Comparison of ENCODE assay signal across 9 cellular contexts in genomic region chr12:55741978-55742377, GRCh38. TPM values are rescaled to one million over a fixed set of nuclear protein-coding genes. Genes with fewer than 3 reads are reported as not detected.
A peak's percentile ranks its signal among the peaks of the same experiment; 100 is the strongest.
DNase-seq lines count a peak whose midpoint lies in the region; ATAC-seq and TF ChIP-seq lines count a peak whose summit lies in the region.
"Had no signal": no experiment of that assay in that cellular context is flagged by ENCODE, and none has a peak within 500 bp of the region (broad histone marks: within the 10 kb centered on the region; RNA-seq: fewer than 3 reads in every experiment).

No MANE protein-coding gene starts in this region.

- no peaks in the 10 kb centered on the region for H3K9me3 Mint-ChIP-seq in CD8-positive, alpha-beta T cell
- H3K9me3 Mint-ChIP-seq in brain: no peaks in the 10 kb centered on the region
- H3K9me3 Mint-ChIP-seq in natural killer cell: no peaks in the 10 kb centered on the region

- H3K4me3 ChIP-seq in CD8-positive, alpha-beta T cell (ENCODE audit: low read depth, low read length): no peak overlapping the region
- H3K4me3 ChIP-seq in HEK293 (ENCODE audit: low read depth, low read length): no peak overlapping the region

- peaks cover 44% of the 10 kb centered on the region for H3K4me1 Mint-ChIP-seq in CD8-positive, alpha-beta T cell (ENCODE audit: low read depth)
- H3K4me1 Mint-ChIP-seq in brain (peaks cover 70% of the 10 kb centered on the region), natural killer cell (peaks cover 43 to 51% of the 10 kb centered on the region in 2 donors)

- no peaks in the 10 kb centered on the region for H3K27me3 ChIP-seq in CD8-positive, alpha-beta T cell (ENCODE audit: insufficient read depth, low read length)

- H3K27ac ChIP-seq in CD8-positive, alpha-beta T cell (ENCODE audit: low read depth, low read length): no peak overlapping the region
- H3K27ac ChIP-seq in HEK293 (ENCODE audit: extremely low read depth, low read depth, low read length): no peak overlapping the region

- DNase-seq in CD8-positive, alpha-beta T cell: no peak
- DNase-seq in natural killer cell: no peak
- DNase-seq: activated CD4-positive, alpha-beta T cell treated with anti-CD3 and anti-CD28 coated beads for 1 hour; SIG-M5 had no signal

- no peaks in the 10 kb centered on the region for H3K9me3 ChIP-seq in CD8-positive, alpha-beta T cell (ENCODE audit: low read length)
- no peaks in the 10 kb centered on the region for H3K9me3 ChIP-seq in HEK293 (ENCODE audit: control insufficient read depth, insufficient read depth, low read depth, low read length)

- CTCF ChIA-PET in CD8-positive, alpha-beta T cell (lab: Charles Lee): interaction anchor here (0.5 to 9.8 kb wide), 9 partner anchors 12 to 447 kb away, joined by 3 to 176 read pairs (median 3); partner anchors contain the start of genes BLOC1S1, ORMDL2, RDH5 and SARNP
- CTCF ChIA-PET in HEK293 (lab: Yijun Ruan, JAX): interaction anchor here (0.6 to 6.1 kb wide), 6 partner anchors 49 to 302 kb away, joined by 3 to 79 read pairs (median 3); no protein-coding TSS in a partner anchor

- ATAC-seq in CD8-positive, alpha-beta T cell: no peak
- no peak for ATAC-seq in natural killer cell
- ATAC-seq in GM21423 (IDR thresholded peaks at IDR 0.05; ENCODE audit: unreplicated experiment): no peak
- no peak for ATAC-seq in HG03442 (IDR thresholded peaks at IDR 0.05; ENCODE audit: unreplicated experiment)
- ATAC-seq in GM18511 (IDR thresholded peaks at IDR 0.05; ENCODE audit: unreplicated experiment): no peak

- intact Hi-C loops in CD8-positive, alpha-beta T cell (cut with DNase I, micrococcal nuclease): loop anchor here (2.0 to 10.0 kb wide), 4 partner anchors 55 to 980 kb away; partner anchors contain the start of genes NABP2 (in 1 of the 2), RNF41 (in 1 of the 2) and RPS26 (in 1 of the 2)
- intact Hi-C loops in natural killer cell (cut with micrococcal nuclease): loop anchor here (2.0 to 5.0 kb wide), 2 partner anchors 185 to 723 kb away; partner anchors contain the start of gene PYM1

- no peaks in the 10 kb centered on the region for H3K27me3 Mint-ChIP-seq in CD8-positive, alpha-beta T cell (ENCODE audit: low read depth)
- H3K27me3 Mint-ChIP-seq in brain (peaks cover 6% of the 10 kb centered on the region), natural killer cell (ENCODE audit: low read depth in 2 of 2) (no peaks in the 10 kb centered on the region)

- no peaks in the 10 kb centered on the region for H3K36me3 ChIP-seq in CD8-positive, alpha-beta T cell (ENCODE audit: insufficient read depth, low read length)
- H3K36me3 ChIP-seq in HEK293 (ENCODE audit: control insufficient read depth in 2 of 2, insufficient read depth in 1 of 2, low read length in 2 of 2): peaks cover 0 to 5% of the 10 kb centered on the region in 2 experiments; a peak in 1 of 3 replicates

- no peak for TF ChIP-seq CTCF in CD8-positive, alpha-beta T cell (IDR thresholded peaks at IDR 0.05)
- TF ChIP-seq CTCF in HEK293 (tag by site-specific recombination; IDR thresholded peaks at IDR 0.05) (no peak), brain (conservative IDR thresholded peaks at IDR 0.05) (no peak), natural killer cell (IDR thresholded peaks at IDR 0.05) (no peak)

- H3K4me3 Mint-ChIP-seq in CD8-positive, alpha-beta T cell: peak overlapping the region; percentile 26
- H3K4me3 Mint-ChIP-seq in brain (peak overlapping the region; percentile 88 to 95 (median 91)), natural killer cell (peak overlapping the region; percentile 87)

- POLR2A ChIA-PET in CD8-positive, alpha-beta T cell (lab: Charles Lee): interaction anchor here (0.8 to 0.9 kb wide), 2 partner anchors 88 to 195 kb away, joined by 3 to 4 read pairs; partner anchors contain the start of gene DNAJC14
- POLR2A ChIA-PET in HEK293 (lab: Yijun Ruan, JAX): interaction anchor here (1.1 to 2.5 kb wide), 4 partner anchors 12 to 255 kb away, joined by 3 to 17 read pairs (median 4); partner anchors contain the start of genes CD63, ORMDL2, RAB5B and SUOX

- peaks cover 45% of the 10 kb centered on the region for H3K4me1 ChIP-seq in CD8-positive, alpha-beta T cell (ENCODE audit: insufficient read depth, low read length)
- H3K4me1 ChIP-seq in HEK293 (ENCODE audit: control insufficient read depth, insufficient read depth, low read length): peaks cover 21% of the 10 kb centered on the region; the same call in 1 of the 2 replicates

- H3K27ac Mint-ChIP-seq in CD8-positive, alpha-beta T cell: peak overlapping the region; percentile 16
- H3K27ac Mint-ChIP-seq in brain (peak overlapping the region; percentile 91 to 99 (median 98)), natural killer cell (peak overlapping the region; percentile 50 to 69)

- H3K36me3 Mint-ChIP-seq in CD8-positive, alpha-beta T cell: no peaks in the 10 kb centered on the region
- H3K36me3 Mint-ChIP-seq in brain (no peaks in the 10 kb centered on the region), natural killer cell (no peaks in the 10 kb centered on the region)

TF ChIP-seq in HEK293, 187 proteins besides CTCF, POLR2A, EP300 and RAD21:
- TF ChIP-seq, protein P1, sequence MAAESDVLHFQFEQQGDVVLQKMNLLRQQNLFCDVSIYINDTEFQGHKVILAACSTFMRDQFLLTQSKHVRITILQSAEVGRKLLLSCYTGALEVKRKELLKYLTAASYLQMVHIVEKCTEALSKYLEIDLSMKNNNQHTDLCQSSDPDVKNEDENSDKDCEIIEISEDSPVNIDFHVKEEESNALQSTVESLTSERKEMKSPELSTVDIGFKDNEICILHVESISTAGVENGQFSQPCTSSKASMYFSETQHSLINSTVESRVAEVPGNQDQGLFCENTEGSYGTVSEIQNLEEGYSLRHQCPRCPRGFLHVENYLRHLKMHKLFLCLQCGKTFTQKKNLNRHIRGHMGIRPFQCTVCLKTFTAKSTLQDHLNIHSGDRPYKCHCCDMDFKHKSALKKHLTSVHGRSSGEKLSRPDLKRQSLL (tag by site-specific recombination; IDR thresholded peaks at IDR 0.05): peak; percentile 68; the same call in 1 of the 2 replicates
- TF ChIP-seq ZNF354C (tag by site-specific recombination; IDR thresholded peaks at IDR 0.05; ENCODE audit: borderline replicate concordance, low read depth) (no peak), FEZF1 (tag by site-specific recombination; IDR thresholded peaks at IDR 0.05) (peak; percentile 85)

RNA-seq across cellular contexts. Expression of gene GDF11, which starts 0.9 kb away (rescaled TPM):
- total RNA-seq in CD8-positive, alpha-beta T cell: 1 to 10 TPM; 4.3 to 4.6 TPM
- 26.9 TPM for polyA plus RNA-seq in brain (ENCODE audit: insufficient read depth, low read depth, low replicate concordance)
- 10 to 100 TPM in 2 of 3 donors, 1 to 10 TPM in 1; 9.2 to 12.1 (median 10.2) TPM for total RNA-seq in natural killer cell

RNA-seq across cellular contexts. Expression of gene CD63, which starts 13.2 kb away (rescaled TPM):
- total RNA-seq in CD8-positive, alpha-beta T cell: 10 to 100 TPM; 27.0 to 33.8 TPM
- 568 TPM for polyA plus RNA-seq in brain (ENCODE audit: insufficient read depth, low read depth, low replicate concordance)
- total RNA-seq in natural killer cell: 100 to 1,000 TPM; 296 to 441 (median 319) TPM

RNA-seq across cellular contexts. Expression of gene RDH5, which starts 21.8 kb away (rescaled TPM):
- total RNA-seq in CD8-positive, alpha-beta T cell: 1 to 10 TPM; 5.5 to 7.8 TPM
- polyA plus RNA-seq in brain (ENCODE audit: insufficient read depth, low read depth, low replicate concordance): 2.0 TPM
- 10 to 100 TPM in 2 of 3 donors, 1 to 10 TPM in 1; 9.6 to 19.0 (median 10.1) TPM for total RNA-seq in natural killer cell

RNA-seq across cellular contexts. Expression of gene BLOC1S1, which starts 26.1 kb away (rescaled TPM):
- total RNA-seq in CD8-positive, alpha-beta T cell: 10 to 100 TPM; 29.4 to 29.6 TPM
- 257 TPM for polyA plus RNA-seq in brain (ENCODE audit: insufficient read depth, low read depth, low replicate concordance)
- 10 to 100 TPM; 75.8 to 83.7 (median 81.0) TPM for total RNA-seq in natural killer cell

RNA-seq across cellular contexts. Expression of gene ITGA7, which starts 34.3 kb away (rescaled TPM):
- 1 to 10 TPM; 1.0 to 1.1 TPM for total RNA-seq in CD8-positive, alpha-beta T cell
- 17.4 TPM for polyA plus RNA-seq in brain (ENCODE audit: insufficient read depth, low read depth, low replicate concordance)
- total RNA-seq in natural killer cell: 1 to 10 TPM; 2.8 to 4.6 (median 4.3) TPM

Comparison
In these comparisons a context has a peak if more than half of its experiments do, and no peak if none do; other contexts are left out.
1. H3K27ac Mint-ChIP-seq: peak in every context shown above with its lines; median percentile 98 in brain; 60 in natural killer cell; 16 in CD8-positive, alpha-beta T cell.
2. H3K4me3 Mint-ChIP-seq: peak in every context shown above with its lines; median percentile 91 in brain; 87 in natural killer cell; 26 in CD8-positive, alpha-beta T cell.
3. RNA of gene CD63, which starts 13.2 kb away (total RNA-seq): 296 to 441 TPM in natural killer cell; 27.0 to 33.8 TPM in CD8-positive, alpha-beta T cell; every median in the first group is over 4 times any median in the second.